14 cellular contexts compared by ENCODE assay signal in the genomic region with DNA sequence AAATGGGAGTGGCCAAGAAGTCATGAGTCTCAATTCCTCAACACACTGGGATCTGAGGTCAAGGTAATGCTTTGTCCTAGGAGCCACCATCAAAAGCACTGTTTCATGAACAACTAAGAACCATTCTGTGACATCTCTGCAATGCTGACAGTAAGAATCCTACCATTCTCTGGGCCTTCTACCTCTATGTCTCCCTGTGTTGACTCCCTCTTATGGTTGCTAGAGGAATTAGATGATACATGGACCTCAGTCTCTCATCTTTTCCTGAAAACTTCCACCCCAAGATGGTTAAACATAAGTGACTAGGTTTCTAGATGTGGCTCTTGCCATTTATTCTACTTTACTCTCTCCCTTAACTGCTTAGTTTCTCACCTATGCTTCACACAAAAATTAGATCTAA. TPM values are rescaled to one million over a fixed set of nuclear protein-coding genes. Genes with fewer than 3 reads are reported as not detected.
DNase-seq lines count a peak whose midpoint lies in the region; ATAC-seq, FAIRE-seq and TF ChIP-seq lines count a peak whose summit lies in the region.
"Had no signal": no experiment of that assay in that cellular context is flagged by ENCODE, and none has a peak within 500 bp of the region (broad histone marks: within the 10 kb centered on the region; RNA-seq: fewer than 3 reads in every experiment).

No MANE protein-coding gene starts in this region.

- H3K4me3 Mint-ChIP-seq in GM23338 (no peak overlapping the region), T-helper 17 cell (no peak overlapping the region)

- peaks cover 47% of the 10 kb centered on the region for H4K20me1 ChIP-seq in GM23338 (replicated peaks; ENCODE audit: insufficient read depth)

- H3K4me1 ChIP-seq in GM23338 (ENCODE audit: insufficient read depth) (no peaks in the 10 kb centered on the region), ascending aorta (peaks cover 0 to 3% of the 10 kb centered on the region in 2 donors)

- H3K27ac Mint-ChIP-seq in GM23338 (no peak overlapping the region), T-helper 17 cell (peak overlapping the region; percentile 16)

- peak; percentile 80 for ATAC-seq in GM23338
- ATAC-seq in T-helper 17 cell, result no peak

- no peak overlapping the region for H3K4me2 ChIP-seq in GM23338

- intact Hi-C loops in ascending aorta (cut with DNase I), result no loop called here

- no peaks in the 10 kb centered on the region for H3K9me3 Mint-ChIP-seq in GM23338

- H3K27me3 Mint-ChIP-seq in GM23338 (ENCODE audit: insufficient read depth, low read depth, poor library complexity) (peaks cover 2% of the 10 kb centered on the region), T-helper 17 cell (no peaks in the 10 kb centered on the region)

- H3K9me3 ChIP-seq in T-helper 17 cell (ENCODE audit: control insufficient read depth, low read length, poor library complexity, severe bottlenecking) (no peaks in the 10 kb centered on the region), ascending aorta (no peaks in the 10 kb centered on the region)
- H3K9me3 ChIP-seq: stomach had no signal

- peaks cover 84% of the 10 kb centered on the region for H3K79me2 ChIP-seq in GM23338 (replicated peaks; ENCODE audit: insufficient read depth)

- TF ChIP-seq CTCF in GM23338 (conservative IDR thresholded peaks at IDR 0.05; ENCODE audit: low read depth in 2 of 2), result peak; percentile 42 to 45
- TF ChIP-seq CTCF in ascending aorta (IDR thresholded peaks at IDR 0.05), result no peak

- H3K27ac ChIP-seq in GM23338 (ENCODE audit: low read depth) (no peak overlapping the region), ascending aorta (no peak overlapping the region)
- H3K27ac ChIP-seq: stomach had no signal

- DNase-seq in NCI-H82 (lab: John Stamatoyannopoulos, UW) (peak; percentile 22), NCI-H82 treated with DMSO at 0.1 percent for 48 hours (lab: John Stamatoyannopoulos, UW; ENCODE audit: unreplicated experiment) (no peak), GM23338 (ENCODE audit: low spot score) (peak; percentile 54), T-helper 17 cell (no peak), iPS-NIHi7 (ENCODE audit: extremely low spot score) (peak; percentile 34), ascending aorta (ENCODE audit: low spot score in 2 of 2) (no peak), HTR-8/SVneo (ENCODE audit: insufficient read length, low spot score) (no peak), hypothalamus (lab: John Stamatoyannopoulos, UW) (no peak)
- DNase-seq: GOT3; NCI-H2029; Right ventricle myocardium superior; stimulated activated CD4-positive, alpha-beta T cell treated with anti-CD3 and anti-CD28 coated beads, Interleukin-12 subunit alpha, Interleukin-12 subunit beta, amount 100 ng/mL, for 4 hours; stomach had no signal

- no peak overlapping the region for H2AFZ ChIP-seq in GM23338

- H3K4me3 ChIP-seq in GM23338 (no peak overlapping the region), ascending aorta (no peak overlapping the region)
- H3K4me3 ChIP-seq: stomach had no signal

- no peaks in the 10 kb centered on the region for H3K9me2 ChIP-seq in GM23338 (ENCODE audit: insufficient read depth)

- H3K4me1 Mint-ChIP-seq in GM23338, result no peaks in the 10 kb centered on the region
- peaks cover 8% of the 10 kb centered on the region for H3K4me1 Mint-ChIP-seq in T-helper 17 cell

- H3K27me3 ChIP-seq in GM23338 (ENCODE audit: insufficient read depth) (no peaks in the 10 kb centered on the region), ascending aorta (no peaks in the 10 kb centered on the region)
- H3K27me3 ChIP-seq: stomach had no signal

- H3F3A ChIP-seq in GM23338 (replicated peaks; ENCODE audit: low read depth), result no peaks in the 10 kb centered on the region

- H3K36me3 Mint-ChIP-seq in GM23338 (ENCODE audit: low read depth) (peaks cover 46% of the 10 kb centered on the region), T-helper 17 cell (ENCODE audit: low read depth) (peaks cover 7% of the 10 kb centered on the region)

- FAIRE-seq in HTR-8/SVneo (lab: Jason Lieb, UNC), result no peak
- FAIRE-seq: colon had no signal

- H3K36me3 ChIP-seq in GM23338 (ENCODE audit: insufficient read depth) (peaks cover 44% of the 10 kb centered on the region; the same call in 1 of the 2 replicates), ascending aorta (peaks cover 28 to 61% of the 10 kb centered on the region in 2 donors)

TF ChIP-seq in GM23338, 12 proteins besides CTCF, POLR2A, EP300 and RAD21 (continues in another document):
- TF ChIP-seq, protein P1, sequence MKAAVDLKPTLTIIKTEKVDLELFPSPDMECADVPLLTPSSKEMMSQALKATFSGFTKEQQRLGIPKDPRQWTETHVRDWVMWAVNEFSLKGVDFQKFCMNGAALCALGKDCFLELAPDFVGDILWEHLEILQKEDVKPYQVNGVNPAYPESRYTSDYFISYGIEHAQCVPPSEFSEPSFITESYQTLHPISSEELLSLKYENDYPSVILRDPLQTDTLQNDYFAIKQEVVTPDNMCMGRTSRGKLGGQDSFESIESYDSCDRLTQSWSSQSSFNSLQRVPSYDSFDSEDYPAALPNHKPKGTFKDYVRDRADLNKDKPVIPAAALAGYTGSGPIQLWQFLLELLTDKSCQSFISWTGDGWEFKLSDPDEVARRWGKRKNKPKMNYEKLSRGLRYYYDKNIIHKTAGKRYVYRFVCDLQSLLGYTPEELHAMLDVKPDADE (IDR thresholded peaks at IDR 0.05), result no peak
- TF ChIP-seq ZNF331 (CRISPR knock-in tag; IDR thresholded peaks at IDR 0.05; ENCODE audit: low read depth) (no peak), ZNF114 (CRISPR knock-in tag; IDR thresholded peaks at IDR 0.05) (no peak), STAT1 (IDR thresholded peaks at IDR 0.05; ENCODE audit: unreplicated experiment) (no peak), POLR2AphosphoS5 (IDR thresholded peaks at IDR 0.05; ENCODE audit: low read depth) (no peak), CREB1 (CRISPR knock-in tag; IDR thresholded peaks at IDR 0.05; ENCODE audit: low read depth) (no peak), EZH2phosphoT487 (IDR thresholded peaks at IDR 0.05; ENCODE audit: unreplicated experiment) (no peak)
- TF ChIP-seq, protein P2, sequence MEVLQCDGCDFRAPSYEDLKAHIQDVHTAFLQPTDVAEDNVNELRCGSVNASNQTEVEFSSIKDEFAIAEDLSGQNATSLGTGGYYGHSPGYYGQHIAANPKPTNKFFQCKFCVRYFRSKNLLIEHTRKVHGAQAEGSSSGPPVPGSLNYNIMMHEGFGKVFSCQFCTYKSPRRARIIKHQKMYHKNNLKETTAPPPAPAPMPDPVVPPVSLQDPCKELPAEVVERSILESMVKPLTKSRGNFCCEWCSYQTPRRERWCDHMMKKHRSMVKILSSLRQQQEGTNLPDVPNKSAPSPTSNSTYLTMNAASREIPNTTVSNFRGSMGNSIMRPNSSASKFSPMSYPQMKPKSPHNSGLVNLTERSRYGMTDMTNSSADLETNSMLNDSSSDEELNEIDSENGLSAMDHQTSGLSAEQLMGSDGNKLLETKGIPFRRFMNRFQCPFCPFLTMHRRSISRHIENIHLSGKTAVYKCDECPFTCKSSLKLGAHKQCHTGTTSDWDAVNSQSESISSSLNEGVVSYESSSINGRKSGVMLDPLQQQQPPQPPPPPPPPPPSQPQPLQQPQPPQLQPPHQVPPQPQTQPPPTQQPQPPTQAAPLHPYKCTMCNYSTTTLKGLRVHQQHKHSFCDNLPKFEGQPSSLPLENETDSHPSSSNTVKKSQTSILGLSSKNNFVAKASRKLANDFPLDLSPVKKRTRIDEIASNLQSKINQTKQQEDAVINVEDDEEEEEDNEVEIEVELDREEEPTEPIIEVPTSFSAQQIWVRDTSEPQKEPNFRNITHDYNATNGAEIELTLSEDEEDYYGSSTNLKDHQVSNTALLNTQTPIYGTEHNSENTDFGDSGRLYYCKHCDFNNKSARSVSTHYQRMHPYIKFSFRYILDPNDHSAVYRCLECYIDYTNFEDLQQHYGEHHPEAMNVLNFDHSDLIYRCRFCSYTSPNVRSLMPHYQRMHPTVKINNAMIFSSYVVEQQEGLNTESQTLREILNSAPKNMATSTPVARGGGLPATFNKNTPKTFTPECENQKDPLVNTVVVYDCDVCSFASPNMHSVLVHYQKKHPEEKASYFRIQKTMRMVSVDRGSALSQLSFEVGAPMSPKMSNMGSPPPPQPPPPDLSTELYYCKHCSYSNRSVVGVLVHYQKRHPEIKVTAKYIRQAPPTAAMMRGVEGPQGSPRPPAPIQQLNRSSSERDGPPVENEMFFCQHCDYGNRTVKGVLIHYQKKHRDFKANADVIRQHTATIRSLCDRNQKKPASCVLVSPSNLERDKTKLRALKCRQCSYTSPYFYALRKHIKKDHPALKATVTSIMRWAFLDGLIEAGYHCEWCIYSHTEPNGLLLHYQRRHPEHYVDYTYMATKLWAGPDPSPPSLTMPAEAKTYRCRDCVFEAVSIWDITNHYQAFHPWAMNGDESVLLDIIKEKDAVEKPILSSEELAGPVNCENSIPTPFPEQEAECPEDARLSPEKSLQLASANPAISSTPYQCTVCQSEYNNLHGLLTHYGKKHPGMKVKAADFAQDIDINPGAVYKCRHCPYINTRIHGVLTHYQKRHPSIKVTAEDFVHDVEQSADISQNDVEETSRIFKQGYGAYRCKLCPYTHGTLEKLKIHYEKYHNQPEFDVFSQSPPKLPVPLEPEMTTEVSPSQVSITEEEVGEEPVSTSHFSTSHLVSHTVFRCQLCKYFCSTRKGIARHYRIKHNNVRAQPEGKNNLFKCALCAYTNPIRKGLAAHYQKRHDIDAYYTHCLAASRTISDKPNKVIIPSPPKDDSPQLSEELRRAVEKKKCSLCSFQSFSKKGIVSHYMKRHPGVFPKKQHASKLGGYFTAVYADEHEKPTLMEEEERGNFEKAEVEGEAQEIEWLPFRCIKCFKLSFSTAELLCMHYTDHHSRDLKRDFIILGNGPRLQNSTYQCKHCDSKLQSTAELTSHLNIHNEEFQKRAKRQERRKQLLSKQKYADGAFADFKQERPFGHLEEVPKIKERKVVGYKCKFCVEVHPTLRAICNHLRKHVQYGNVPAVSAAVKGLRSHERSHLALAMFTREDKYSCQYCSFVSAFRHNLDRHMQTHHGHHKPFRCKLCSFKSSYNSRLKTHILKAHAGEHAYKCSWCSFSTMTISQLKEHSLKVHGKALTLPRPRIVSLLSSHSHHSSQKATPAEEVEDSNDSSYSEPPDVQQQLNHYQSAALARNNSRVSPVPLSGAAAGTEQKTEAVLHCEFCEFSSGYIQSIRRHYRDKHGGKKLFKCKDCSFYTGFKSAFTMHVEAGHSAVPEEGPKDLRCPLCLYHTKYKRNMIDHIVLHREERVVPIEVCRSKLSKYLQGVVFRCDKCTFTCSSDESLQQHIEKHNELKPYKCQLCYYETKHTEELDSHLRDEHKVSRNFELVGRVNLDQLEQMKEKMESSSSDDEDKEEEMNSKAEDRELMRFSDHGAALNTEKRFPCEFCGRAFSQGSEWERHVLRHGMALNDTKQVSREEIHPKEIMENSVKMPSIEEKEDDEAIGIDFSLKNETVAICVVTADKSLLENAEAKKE (CRISPR knock-in tag; IDR thresholded peaks at IDR 0.05), result no peak

RNA-seq across cellular contexts. Expression of a gene that starts 9.1 kb away (rescaled TPM):
- 17.0 and 20.5 TPM in 2 replicates for total RNA-seq in GM23338 (2014; rRNA removed; shearing (Covaris generic))
- polyA plus RNA-seq in GM23338 (2016; fragmentation: Nextera tagmentation; extraction: Ambion mirVana), result 22.3 and 28.3 TPM in 2 replicates
- 10 to 100 TPM in 1 of 2 donors, 1 to 10 TPM in 1; 9.5 to 14.8 TPM for total RNA-seq in T-helper 17 cell
- 105 TPM for total RNA-seq in ascending aorta

RNA-seq across cellular contexts. Expression of a gene that starts 10.6 kb away (rescaled TPM):
- total RNA-seq in GM23338 (2014; rRNA removed; shearing (Covaris generic)), result 48.1 and 49.6 TPM in 2 replicates
- polyA plus RNA-seq in GM23338 (2016; fragmentation: Nextera tagmentation; extraction: Ambion mirVana), result 41.3 and 51.2 TPM in 2 replicates
- 1 to 10 TPM; 4.5 to 5.9 TPM for total RNA-seq in T-helper 17 cell
- total RNA-seq in ascending aorta, result not detected

Comparison
In these comparisons a context has a peak if more than half of its experiments do, and no peak if none do; other contexts are left out.
1. DNase-seq: peak in NCI-H82 (single experiment), GM23338 (single experiment) and iPS-NIHi7 (single experiment); none in NCI-H82 treated with DMSO at 0.1 percent for 48 hours (single experiment), T-helper 17 cell (0 of 3), ascending aorta (0 of 2), HTR-8/SVneo (single experiment) and hypothalamus (0 of 51).
2. CTCF ChIP-seq: peak in GM23338 (2 of 2); none in ascending aorta (0 of 3).